In the genomic region with DNA sequence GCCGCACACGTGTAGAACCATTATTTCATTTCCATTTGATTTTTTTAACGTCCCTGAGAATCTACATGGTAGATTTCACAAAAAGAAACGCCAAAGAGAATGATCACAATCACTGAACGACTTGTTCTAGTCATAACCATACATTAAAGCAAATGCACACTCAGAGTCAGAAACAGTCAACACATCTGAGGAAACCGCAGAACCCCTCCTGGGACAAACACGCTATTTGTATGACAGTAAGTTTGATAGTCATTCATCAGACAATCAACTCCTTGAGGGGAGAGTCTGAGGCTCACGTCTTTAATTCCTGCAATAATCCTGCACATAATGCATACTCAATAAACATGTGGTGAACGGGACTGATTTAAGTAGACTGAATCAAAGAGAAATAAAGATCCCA, we compare ENCODE assay signal across 26 cellular contexts.
DNase-seq lines count a peak whose midpoint lies in the region; ATAC-seq, FAIRE-seq and TF ChIP-seq lines count a peak whose summit lies in the region.
"Had no signal": no experiment of that assay in that cellular context is flagged by ENCODE, and none has a peak within 500 bp of the region (broad histone marks: within the 10 kb centered on the region; RNA-seq: fewer than 3 reads in every experiment).

No MANE protein-coding gene starts in this region.

- no peak for FAIRE-seq in GM12878 (lab: Jason Lieb, UNC)
- FAIRE-seq: A549, D721Med, GM12891, GM18507 had no signal

- no peaks in the 10 kb centered on the region for H3K9me3 ChIP-seq in GM12878 (replicated peaks; ENCODE audit: control insufficient read depth, insufficient read depth, low read length)
- H3K9me3 ChIP-seq: A549; BE2C; BLaER1 treated with 17β-estradiol and CSF1 and Interleukin-3, amounts not matched to agents 10 nM and 100 nM had no signal

- POLR2A ChIA-PET in activated CD4-positive, alpha-beta memory T cell treated with anti-CD3 and anti-CD28 coated beads for 36 hours (lab: Charles Lee): no interaction called here
- POLR2A ChIA-PET in activated CD4-positive, alpha-beta memory T cell treated with anti-CD3 and anti-CD28 coated beads, Interleukin-2, amount 10 ng/mL, durations not matched to agents 7 days and 5 days (lab: Charles Lee): no interaction called here
- POLR2A ChIA-PET in GM12878 (lab: Charles Lee): no interaction called here

- ATAC-seq in GM12878: no peak
- ATAC-seq in stimulated activated memory B cell treated with anti-CD40 and anti-IgM and Interleukin-4, amounts not matched to agents 10 μg/mL and 1 μg/mL and 100 μg/mL, for 72 hours: peak; percentile 53
- ATAC-seq: A549, GM23338, HCT116 had no signal

- H3K36me3 Mint-ChIP-seq in activated CD4-positive, alpha-beta memory T cell treated with anti-CD3 and anti-CD28 coated beads for 36 hours: peaks cover 2% of the 10 kb centered on the region
- H3K36me3 Mint-ChIP-seq in activated CD4-positive, alpha-beta memory T cell treated with anti-CD3 and anti-CD28 coated beads, Interleukin-2, amount 10 ng/mL, durations not matched to agents 7 days and 5 days (ENCODE audit: low read depth): peaks cover 4% of the 10 kb centered on the region
- H3K36me3 Mint-ChIP-seq in stimulated activated memory B cell treated with anti-CD40 and anti-IgM and Interleukin-4, amounts not matched to agents 10 μg/mL and 1 μg/mL and 100 μg/mL, for 72 hours: peaks cover 28% of the 10 kb centered on the region

- H3K4me3 Mint-ChIP-seq in activated CD4-positive, alpha-beta memory T cell treated with anti-CD3 and anti-CD28 coated beads for 36 hours: no peak overlapping the region
- no peak overlapping the region for H3K4me3 Mint-ChIP-seq in activated CD4-positive, alpha-beta memory T cell treated with anti-CD3 and anti-CD28 coated beads, Interleukin-2, amount 10 ng/mL, durations not matched to agents 7 days and 5 days
- no peak overlapping the region for H3K4me3 Mint-ChIP-seq in stimulated activated memory B cell treated with anti-CD40 and anti-IgM and Interleukin-4, amounts not matched to agents 10 μg/mL and 1 μg/mL and 100 μg/mL, for 72 hours
- H3K4me3 Mint-ChIP-seq: CD4-positive, alpha-beta T cell; CD8-positive, alpha-beta memory T cell; GM23338; H9 had no signal

- TF ChIP-seq RAD21 in GM12878 (IDR thresholded peaks at IDR 0.05; ENCODE audit: insufficient read depth, low read depth, low read length): no peak

- TF ChIP-seq EP300 in GM12878 (IDR thresholded peaks at IDR 0.05; ENCODE audit: borderline replicate concordance in 1 of 2, control insufficient read depth in 1 of 2, low read depth in 2 of 2, low read length in 2 of 2): no peak

- CTCF ChIA-PET in activated CD4-positive, alpha-beta memory T cell treated with anti-CD3 and anti-CD28 coated beads for 36 hours (lab: Charles Lee): no interaction called here
- CTCF ChIA-PET in activated CD4-positive, alpha-beta memory T cell treated with anti-CD3 and anti-CD28 coated beads, Interleukin-2, amount 10 ng/mL, durations not matched to agents 7 days and 5 days (lab: Charles Lee): interaction anchor here (1.3 kb wide), 1 partner anchor 186 kb away, joined by 3 read pairs; no protein-coding TSS in a partner anchor
- CTCF ChIA-PET in GM12878 (lab: Yijun Ruan, JAX): no interaction called here

- H3K79me2 ChIP-seq in GM12878 (ENCODE audit: control insufficient read depth, insufficient read depth, low read length): no peaks in the 10 kb centered on the region

- intact Hi-C loops in activated CD4-positive, alpha-beta memory T cell treated with anti-CD3 and anti-CD28 coated beads for 36 hours (cut with micrococcal nuclease): loop anchor here (5.0 kb wide), 1 partner anchor 193 kb away; no protein-coding TSS in a partner anchor
- intact Hi-C loops in GM12878 (cut with micrococcal nuclease; ENCODE audit: unreplicated experiment): no loop called here

- DNase-seq in activated CD4-positive, alpha-beta memory T cell treated with anti-CD3 and anti-CD28 coated beads for 36 hours: peak; percentile 14
- DNase-seq in activated CD4-positive, alpha-beta memory T cell treated with anti-CD3 and anti-CD28 coated beads, Interleukin-2, amount 10 ng/mL, durations not matched to agents 7 days and 5 days: no peak
- DNase-seq in GM12865 (ENCODE audit: low read depth) (peak; percentile 71), GM12878 (ENCODE audit: low read depth, low spot score) (no peak), occipital lobe (lab: John Stamatoyannopoulos, UW) (no peak), DMS153 (lab: John Stamatoyannopoulos, UW) (no peak)
- DNase-seq: 8988T; ACHN; AML-193; BE2C; CD4-positive, alpha-beta T cell; CD8-positive, alpha-beta memory T cell; DMS 273 treated with DMSO at 0.1 percent for 48 hours; DMS53; DMS79 treated with DMSO at 0.1 percent for 48 hours; GF-D8; H9 had no signal

- no peak overlapping the region for H3K27ac ChIP-seq in GM12878 (ENCODE audit: control insufficient read depth, insufficient read depth)
- H3K27ac ChIP-seq: A549; BLaER1 treated with 17β-estradiol and CSF1 and Interleukin-3, amounts not matched to agents 10 nM and 100 nM had no signal

- no peaks in the 10 kb centered on the region for H3K27me3 Mint-ChIP-seq in activated CD4-positive, alpha-beta memory T cell treated with anti-CD3 and anti-CD28 coated beads for 36 hours
- no peaks in the 10 kb centered on the region for H3K27me3 Mint-ChIP-seq in activated CD4-positive, alpha-beta memory T cell treated with anti-CD3 and anti-CD28 coated beads, Interleukin-2, amount 10 ng/mL, durations not matched to agents 7 days and 5 days
- H3K27me3 Mint-ChIP-seq in stimulated activated memory B cell treated with anti-CD40 and anti-IgM and Interleukin-4, amounts not matched to agents 10 μg/mL and 1 μg/mL and 100 μg/mL, for 72 hours: no peaks in the 10 kb centered on the region
- H3K27me3 Mint-ChIP-seq: CD4-positive, alpha-beta T cell had no signal

- peaks cover 3% of the 10 kb centered on the region; the same call in 1 of the 2 replicates for H4K20me1 ChIP-seq in GM12878 (ENCODE audit: control insufficient read depth, insufficient read depth)

- no peaks in the 10 kb centered on the region for H3K9me3 Mint-ChIP-seq in activated CD4-positive, alpha-beta memory T cell treated with anti-CD3 and anti-CD28 coated beads for 36 hours
- H3K9me3 Mint-ChIP-seq in activated CD4-positive, alpha-beta memory T cell treated with anti-CD3 and anti-CD28 coated beads, Interleukin-2, amount 10 ng/mL, durations not matched to agents 7 days and 5 days: no peaks in the 10 kb centered on the region
- H3K9me3 Mint-ChIP-seq in stimulated activated memory B cell treated with anti-CD40 and anti-IgM and Interleukin-4, amounts not matched to agents 10 μg/mL and 1 μg/mL and 100 μg/mL, for 72 hours: no peaks in the 10 kb centered on the region
- H3K9me3 Mint-ChIP-seq: CD14-positive monocyte; CD4-positive, alpha-beta T cell; CD8-positive, alpha-beta memory T cell; GM23338; H9 had no signal

- H3K27me3 ChIP-seq in GM12878 (replicated peaks in 1 of 2; ENCODE audit: control insufficient read depth in 2 of 2, insufficient read depth in 2 of 2, low read length in 1 of 2): no peaks in the 10 kb centered on the region
- H3K27me3 ChIP-seq: BE2C; BLaER1 treated with 17β-estradiol and CSF1 and Interleukin-3, amounts not matched to agents 10 nM and 100 nM had no signal

- in situ Hi-C loops in GM12878 (cut with MboI): no loop called here

- no peak overlapping the region for H3K4me2 ChIP-seq in GM12878 (ENCODE audit: control insufficient read depth, insufficient read depth)
- H3K4me2 ChIP-seq: A549; BLaER1 treated with 17β-estradiol and CSF1 and Interleukin-3, amounts not matched to agents 10 nM and 100 nM; GM23338 had no signal

- no peak overlapping the region for H2AFZ ChIP-seq in GM12878 (ENCODE audit: control insufficient read depth, low read depth, low read length)
- H2AFZ ChIP-seq: GM23338 had no signal

- no peak overlapping the region for H3K4me3 ChIP-seq in GM12865 (ENCODE audit: low read depth, low read length)
- no peak overlapping the region for H3K4me3 ChIP-seq in GM12878
- H3K4me3 ChIP-seq: A549; BLaER1 treated with 17β-estradiol and CSF1 and Interleukin-3, amounts not matched to agents 10 nM and 100 nM; GM23338 had no signal

- RAD21 ChIA-PET in GM12878 (lab: Charles Lee; ENCODE audit: unreplicated experiment): no interaction called here

- no TSS peak for BruUV-seq in GM12878 (replicated peaks; lab: Mats Ljungman, UMichigan)

- TF ChIP-seq CTCF in GM12865 (IDR thresholded peaks at IDR 0.05; ENCODE audit: insufficient read depth, low read depth, low read length, missing control alignments): no peak
- TF ChIP-seq CTCF in GM12878 (IDR thresholded peaks at IDR 0.05 in 2 of 3, conservative IDR thresholded peaks at IDR 0.05 in 1 of 3; ENCODE audit: control insufficient read depth in 2 of 3, extremely low read depth in 1 of 3, insufficient read depth in 1 of 3, low read depth in 3 of 3, low read length in 3 of 3): no peak

- SMC1A ChIA-PET in GM12878 (lab: Charles Lee; ENCODE audit: uncharacterized antibody, unreplicated experiment): no interaction called here

- no peak overlapping the region for H3K27ac Mint-ChIP-seq in activated CD4-positive, alpha-beta memory T cell treated with anti-CD3 and anti-CD28 coated beads for 36 hours
- no peak overlapping the region for H3K27ac Mint-ChIP-seq in activated CD4-positive, alpha-beta memory T cell treated with anti-CD3 and anti-CD28 coated beads, Interleukin-2, amount 10 ng/mL, durations not matched to agents 7 days and 5 days
- H3K27ac Mint-ChIP-seq in stimulated activated memory B cell treated with anti-CD40 and anti-IgM and Interleukin-4, amounts not matched to agents 10 μg/mL and 1 μg/mL and 100 μg/mL, for 72 hours: no peak overlapping the region
- H3K27ac Mint-ChIP-seq: CD4-positive, alpha-beta T cell; CD8-positive, alpha-beta memory T cell; GM23338; H9 had no signal

- WGBS in GM12878 (ENCODE audit: insufficient coverage, insufficient replicate concordance, low lambda C conversion rate, missing lambda C conversion rate): 20% methylated on average over 9 of the region's 9 CpGs

- H3K4me1 ChIP-seq in GM12878 (ENCODE audit: control insufficient read depth, insufficient read depth, low read length): no peaks in the 10 kb centered on the region
- H3K4me1 ChIP-seq: A549 had no signal

- no peaks in the 10 kb centered on the region for H3K4me1 Mint-ChIP-seq in activated CD4-positive, alpha-beta memory T cell treated with anti-CD3 and anti-CD28 coated beads for 36 hours (ENCODE audit: low read depth)
- H3K4me1 Mint-ChIP-seq in activated CD4-positive, alpha-beta memory T cell treated with anti-CD3 and anti-CD28 coated beads, Interleukin-2, amount 10 ng/mL, durations not matched to agents 7 days and 5 days: no peaks in the 10 kb centered on the region
- peaks cover 11% of the 10 kb centered on the region for H3K4me1 Mint-ChIP-seq in stimulated activated memory B cell treated with anti-CD40 and anti-IgM and Interleukin-4, amounts not matched to agents 10 μg/mL and 1 μg/mL and 100 μg/mL, for 72 hours

- H3K36me3 ChIP-seq in GM12878 (ENCODE audit: control insufficient read depth in 2 of 2, insufficient read depth in 2 of 2, low read length in 1 of 2): no peaks in the 10 kb centered on the region
- H3K36me3 ChIP-seq: BE2C had no signal

- H3K9ac ChIP-seq in GM12878 (ENCODE audit: control insufficient read depth, insufficient read depth, low read length): no peak overlapping the region
- H3K9ac ChIP-seq: BLaER1 treated with 17β-estradiol and CSF1 and Interleukin-3, amounts not matched to agents 10 nM and 100 nM had no signal

- TF ChIP-seq POLR2A in GM12878 (IDR thresholded peaks at IDR 0.05; ENCODE audit: low read depth, low read length): no peak

TF ChIP-seq in GM12878, 131 proteins besides CTCF, POLR2A, EP300 and RAD21 (continues in another document):
- TF ChIP-seq EED (IDR thresholded peaks at IDR 0.05; ENCODE audit: low read depth): peak; percentile 50; the same call in 1 of the 2 replicates

Comparison
In these comparisons a context has a peak if more than half of its experiments do, and no peak if none do; other contexts are left out.
1. DNase-seq: peak in activated CD4-positive, alpha-beta memory T cell treated with anti-CD3 and anti-CD28 coated beads for 36 hours (single experiment) and GM12865 (single experiment); none in activated CD4-positive, alpha-beta memory T cell treated with anti-CD3 and anti-CD28 coated beads, Interleukin-2, amount 10 ng/mL, durations not matched to agents 7 days and 5 days (single experiment), GM12878 (single experiment), occipital lobe (single experiment) and DMS153 (single experiment).